Comparison of ENCODE assay signal across 17 cellular contexts in genomic region chr6:87753131-87753685, GRCh38.
"Had no signal": no experiment of that assay in that cellular context is flagged by ENCODE, and none has a peak within 500 bp of the region (broad histone marks: within the 10 kb centered on the region; RNA-seq: fewer than 3 reads in every experiment).

No MANE protein-coding gene starts in this region.

- FAIRE-seq: colon had no signal

- H3K4me1 ChIP-seq: parathyroid adenoma, prostate gland, right lobe of liver, upper lobe of right lung had no signal

- H3K36me3 Mint-ChIP-seq: naive thymus-derived CD4-positive, alpha-beta T cell had no signal

- H3K79me2 ChIP-seq: parathyroid adenoma had no signal

- H3K36me3 ChIP-seq: esophagus squamous epithelium, prostate gland, right lobe of liver, upper lobe of right lung, vagina had no signal

- DNase-seq: esophagus squamous epithelium; foreskin melanocyte; head of caudate nucleus; hippocampal formation; kidney glomerular epithelial cell; mesendoderm; naive thymus-derived CD4-positive, alpha-beta T cell; nephron progenitor cell; right lobe of liver; stimulated activated CD4-positive, alpha-beta T cell treated with anti-CD3 and anti-CD28 coated beads, Interleukin-2, amount 100 ng/mL, for 24 hours; stimulated activated naive CD4-positive, alpha-beta T cell treated with Interleukin-2 at 50 U/mL for 16 hours; upper lobe of right lung had no signal

- H3K4me3 Mint-ChIP-seq: dendritic cell treated with granulocyte-macrophage colony-stimulating factor and Interleukin-4, amounts not matched to agents 40 ng/mL and 50 ng/mL, for 4 days; naive thymus-derived CD4-positive, alpha-beta T cell; nephron progenitor cell had no signal

- H3K9me3 Mint-ChIP-seq: dendritic cell treated with granulocyte-macrophage colony-stimulating factor and Interleukin-4, amounts not matched to agents 40 ng/mL and 50 ng/mL, for 4 days had no signal

- H3K27ac ChIP-seq: esophagus squamous epithelium, parathyroid adenoma, prostate gland, right lobe of liver, upper lobe of right lung, vagina had no signal

- ATAC-seq: naive thymus-derived CD4-positive, alpha-beta T cell; right lobe of liver; upper lobe of right lung had no signal

- H3K27me3 ChIP-seq: esophagus squamous epithelium, right lobe of liver, upper lobe of right lung, vagina had no signal

- H3K4me3 ChIP-seq: esophagus squamous epithelium, prostate gland, right lobe of liver, upper lobe of right lung, vagina had no signal

- H2AFZ ChIP-seq: parathyroid adenoma had no signal

- H3K9ac ChIP-seq: parathyroid adenoma had no signal

- H3K27ac Mint-ChIP-seq: dendritic cell treated with granulocyte-macrophage colony-stimulating factor and Interleukin-4, amounts not matched to agents 40 ng/mL and 50 ng/mL, for 4 days; naive thymus-derived CD4-positive, alpha-beta T cell; nephron progenitor cell had no signal

- H3K9me3 ChIP-seq: esophagus squamous epithelium, prostate gland, right lobe of liver, upper lobe of right lung, vagina had no signal

- H3K27me3 Mint-ChIP-seq: dendritic cell treated with granulocyte-macrophage colony-stimulating factor and Interleukin-4, amounts not matched to agents 40 ng/mL and 50 ng/mL, for 4 days had no signal
